1 cellular context compared by ENCODE assay signal in the genomic region with DNA sequence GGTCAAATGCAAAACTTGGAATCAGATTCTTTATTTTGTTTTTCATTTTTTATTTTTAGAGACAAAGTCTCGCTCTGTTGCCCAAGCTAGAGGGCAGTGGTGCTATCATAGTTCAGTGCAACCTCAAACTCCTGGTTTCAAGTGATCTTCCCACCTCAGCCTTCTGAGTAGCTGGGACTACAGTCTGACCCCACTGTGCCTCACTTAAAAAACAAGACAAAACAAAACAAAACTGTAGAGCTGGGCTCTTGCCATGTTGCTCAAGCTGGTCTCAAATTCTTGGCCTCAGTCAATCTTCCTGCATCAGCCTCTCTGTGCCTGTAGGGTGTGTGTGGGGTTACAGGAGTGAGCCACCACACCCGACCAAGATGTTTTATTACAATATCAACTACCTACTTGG.
TF ChIP-seq lines count a peak whose summit lies in the region.

No MANE protein-coding gene starts in this region.

TF ChIP-seq in GM23338, 12 proteins besides CTCF, POLR2A, EP300 and RAD21 (continued from another document):
- TF ChIP-seq EZH2 (IDR thresholded peaks at IDR 0.05; ENCODE audit: low read depth, unreplicated experiment) (no peak), ZNF331 (CRISPR knock-in tag; IDR thresholded peaks at IDR 0.05; ENCODE audit: low read depth) (no peak), CREB1 (CRISPR knock-in tag; IDR thresholded peaks at IDR 0.05; ENCODE audit: low read depth) (no peak), POLR2AphosphoS5 (IDR thresholded peaks at IDR 0.05; ENCODE audit: low read depth) (no peak), JUNB (IDR thresholded peaks at IDR 0.05; ENCODE audit: unreplicated experiment) (no peak), EZH2phosphoT487 (IDR thresholded peaks at IDR 0.05; ENCODE audit: unreplicated experiment) (no peak), ZNF114 (CRISPR knock-in tag; IDR thresholded peaks at IDR 0.05) (no peak)
- TF ChIP-seq, protein P1, sequence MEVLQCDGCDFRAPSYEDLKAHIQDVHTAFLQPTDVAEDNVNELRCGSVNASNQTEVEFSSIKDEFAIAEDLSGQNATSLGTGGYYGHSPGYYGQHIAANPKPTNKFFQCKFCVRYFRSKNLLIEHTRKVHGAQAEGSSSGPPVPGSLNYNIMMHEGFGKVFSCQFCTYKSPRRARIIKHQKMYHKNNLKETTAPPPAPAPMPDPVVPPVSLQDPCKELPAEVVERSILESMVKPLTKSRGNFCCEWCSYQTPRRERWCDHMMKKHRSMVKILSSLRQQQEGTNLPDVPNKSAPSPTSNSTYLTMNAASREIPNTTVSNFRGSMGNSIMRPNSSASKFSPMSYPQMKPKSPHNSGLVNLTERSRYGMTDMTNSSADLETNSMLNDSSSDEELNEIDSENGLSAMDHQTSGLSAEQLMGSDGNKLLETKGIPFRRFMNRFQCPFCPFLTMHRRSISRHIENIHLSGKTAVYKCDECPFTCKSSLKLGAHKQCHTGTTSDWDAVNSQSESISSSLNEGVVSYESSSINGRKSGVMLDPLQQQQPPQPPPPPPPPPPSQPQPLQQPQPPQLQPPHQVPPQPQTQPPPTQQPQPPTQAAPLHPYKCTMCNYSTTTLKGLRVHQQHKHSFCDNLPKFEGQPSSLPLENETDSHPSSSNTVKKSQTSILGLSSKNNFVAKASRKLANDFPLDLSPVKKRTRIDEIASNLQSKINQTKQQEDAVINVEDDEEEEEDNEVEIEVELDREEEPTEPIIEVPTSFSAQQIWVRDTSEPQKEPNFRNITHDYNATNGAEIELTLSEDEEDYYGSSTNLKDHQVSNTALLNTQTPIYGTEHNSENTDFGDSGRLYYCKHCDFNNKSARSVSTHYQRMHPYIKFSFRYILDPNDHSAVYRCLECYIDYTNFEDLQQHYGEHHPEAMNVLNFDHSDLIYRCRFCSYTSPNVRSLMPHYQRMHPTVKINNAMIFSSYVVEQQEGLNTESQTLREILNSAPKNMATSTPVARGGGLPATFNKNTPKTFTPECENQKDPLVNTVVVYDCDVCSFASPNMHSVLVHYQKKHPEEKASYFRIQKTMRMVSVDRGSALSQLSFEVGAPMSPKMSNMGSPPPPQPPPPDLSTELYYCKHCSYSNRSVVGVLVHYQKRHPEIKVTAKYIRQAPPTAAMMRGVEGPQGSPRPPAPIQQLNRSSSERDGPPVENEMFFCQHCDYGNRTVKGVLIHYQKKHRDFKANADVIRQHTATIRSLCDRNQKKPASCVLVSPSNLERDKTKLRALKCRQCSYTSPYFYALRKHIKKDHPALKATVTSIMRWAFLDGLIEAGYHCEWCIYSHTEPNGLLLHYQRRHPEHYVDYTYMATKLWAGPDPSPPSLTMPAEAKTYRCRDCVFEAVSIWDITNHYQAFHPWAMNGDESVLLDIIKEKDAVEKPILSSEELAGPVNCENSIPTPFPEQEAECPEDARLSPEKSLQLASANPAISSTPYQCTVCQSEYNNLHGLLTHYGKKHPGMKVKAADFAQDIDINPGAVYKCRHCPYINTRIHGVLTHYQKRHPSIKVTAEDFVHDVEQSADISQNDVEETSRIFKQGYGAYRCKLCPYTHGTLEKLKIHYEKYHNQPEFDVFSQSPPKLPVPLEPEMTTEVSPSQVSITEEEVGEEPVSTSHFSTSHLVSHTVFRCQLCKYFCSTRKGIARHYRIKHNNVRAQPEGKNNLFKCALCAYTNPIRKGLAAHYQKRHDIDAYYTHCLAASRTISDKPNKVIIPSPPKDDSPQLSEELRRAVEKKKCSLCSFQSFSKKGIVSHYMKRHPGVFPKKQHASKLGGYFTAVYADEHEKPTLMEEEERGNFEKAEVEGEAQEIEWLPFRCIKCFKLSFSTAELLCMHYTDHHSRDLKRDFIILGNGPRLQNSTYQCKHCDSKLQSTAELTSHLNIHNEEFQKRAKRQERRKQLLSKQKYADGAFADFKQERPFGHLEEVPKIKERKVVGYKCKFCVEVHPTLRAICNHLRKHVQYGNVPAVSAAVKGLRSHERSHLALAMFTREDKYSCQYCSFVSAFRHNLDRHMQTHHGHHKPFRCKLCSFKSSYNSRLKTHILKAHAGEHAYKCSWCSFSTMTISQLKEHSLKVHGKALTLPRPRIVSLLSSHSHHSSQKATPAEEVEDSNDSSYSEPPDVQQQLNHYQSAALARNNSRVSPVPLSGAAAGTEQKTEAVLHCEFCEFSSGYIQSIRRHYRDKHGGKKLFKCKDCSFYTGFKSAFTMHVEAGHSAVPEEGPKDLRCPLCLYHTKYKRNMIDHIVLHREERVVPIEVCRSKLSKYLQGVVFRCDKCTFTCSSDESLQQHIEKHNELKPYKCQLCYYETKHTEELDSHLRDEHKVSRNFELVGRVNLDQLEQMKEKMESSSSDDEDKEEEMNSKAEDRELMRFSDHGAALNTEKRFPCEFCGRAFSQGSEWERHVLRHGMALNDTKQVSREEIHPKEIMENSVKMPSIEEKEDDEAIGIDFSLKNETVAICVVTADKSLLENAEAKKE (CRISPR knock-in tag; IDR thresholded peaks at IDR 0.05) = no peak
- TF ChIP-seq, protein P2, sequence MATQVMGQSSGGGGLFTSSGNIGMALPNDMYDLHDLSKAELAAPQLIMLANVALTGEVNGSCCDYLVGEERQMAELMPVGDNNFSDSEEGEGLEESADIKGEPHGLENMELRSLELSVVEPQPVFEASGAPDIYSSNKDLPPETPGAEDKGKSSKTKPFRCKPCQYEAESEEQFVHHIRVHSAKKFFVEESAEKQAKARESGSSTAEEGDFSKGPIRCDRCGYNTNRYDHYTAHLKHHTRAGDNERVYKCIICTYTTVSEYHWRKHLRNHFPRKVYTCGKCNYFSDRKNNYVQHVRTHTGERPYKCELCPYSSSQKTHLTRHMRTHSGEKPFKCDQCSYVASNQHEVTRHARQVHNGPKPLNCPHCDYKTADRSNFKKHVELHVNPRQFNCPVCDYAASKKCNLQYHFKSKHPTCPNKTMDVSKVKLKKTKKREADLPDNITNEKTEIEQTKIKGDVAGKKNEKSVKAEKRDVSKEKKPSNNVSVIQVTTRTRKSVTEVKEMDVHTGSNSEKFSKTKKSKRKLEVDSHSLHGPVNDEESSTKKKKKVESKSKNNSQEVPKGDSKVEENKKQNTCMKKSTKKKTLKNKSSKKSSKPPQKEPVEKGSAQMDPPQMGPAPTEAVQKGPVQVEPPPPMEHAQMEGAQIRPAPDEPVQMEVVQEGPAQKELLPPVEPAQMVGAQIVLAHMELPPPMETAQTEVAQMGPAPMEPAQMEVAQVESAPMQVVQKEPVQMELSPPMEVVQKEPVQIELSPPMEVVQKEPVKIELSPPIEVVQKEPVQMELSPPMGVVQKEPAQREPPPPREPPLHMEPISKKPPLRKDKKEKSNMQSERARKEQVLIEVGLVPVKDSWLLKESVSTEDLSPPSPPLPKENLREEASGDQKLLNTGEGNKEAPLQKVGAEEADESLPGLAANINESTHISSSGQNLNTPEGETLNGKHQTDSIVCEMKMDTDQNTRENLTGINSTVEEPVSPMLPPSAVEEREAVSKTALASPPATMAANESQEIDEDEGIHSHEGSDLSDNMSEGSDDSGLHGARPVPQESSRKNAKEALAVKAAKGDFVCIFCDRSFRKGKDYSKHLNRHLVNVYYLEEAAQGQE (IDR thresholded peaks at IDR 0.05; ENCODE audit: unreplicated experiment) = no peak
TF ChIP-seq in GM23338: peak in this region for 0.
